In the genomic region with DNA sequence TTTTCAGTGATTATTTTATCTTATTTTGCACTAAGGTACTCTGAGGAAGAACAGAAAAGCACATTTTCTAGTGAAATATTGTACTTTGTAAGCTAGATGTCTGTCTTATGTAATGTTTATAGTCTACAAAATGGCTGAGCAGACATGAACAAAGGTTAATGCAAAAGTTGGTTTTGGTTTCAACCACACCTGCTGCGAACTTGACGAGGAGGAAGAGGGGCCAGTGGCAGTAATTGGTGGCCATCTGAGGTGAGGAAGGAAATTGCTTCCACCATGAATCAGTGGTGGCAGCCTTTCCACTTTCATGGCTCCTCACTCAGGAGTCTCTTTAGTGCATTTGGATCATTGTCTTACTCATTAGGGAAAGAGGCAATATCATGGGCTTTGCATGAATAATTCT, we compare ENCODE assay signal across 31 cellular contexts.
"Had no signal": no experiment of that assay in that cellular context is flagged by ENCODE, and none has a peak within 500 bp of the region (broad histone marks: within the 10 kb centered on the region; RNA-seq: fewer than 3 reads in every experiment).

No MANE protein-coding gene starts in this region.

- H2AFZ ChIP-seq: PC-9 had no signal

- ATAC-seq: Panc1 had no signal

- H3K27me3 ChIP-seq: SJSA1 had no signal

- H3K4me1 ChIP-seq: SJSA1 had no signal

- H3K4me2 ChIP-seq: PC-9, SK-N-SH had no signal

- H3K4me3 ChIP-seq: PC-9, SJSA1 had no signal

- H3K9ac ChIP-seq: SK-N-SH had no signal

- DNase-seq: Kasumi-1, NCI-H1048, NCI-H1092 treated with DMSO at 0.1 percent for 48 hours, NCI-H1105 treated with DMSO at 0.1 percent for 48 hours, NCI-H1417, NCI-H1436, NCI-H146, NCI-H1694, NCI-H187, NCI-H1930, NCI-H2029 treated with DMSO at 0.1 percent for 48 hours, NCI-H2081 treated with DMSO at 0.1 percent for 48 hours, NCI-H2107, NCI-H2171, NCI-H226, NCI-H446 treated with DMSO at 0.1 percent for 48 hours, NCI-H510A, NCI-H524, NCI-H526, NCI-H69, NCI-H748 treated with DMSO at 0.1 percent for 48 hours, NCI-H82, PC-9, Right ventricle myocardium superior, SHP77 treated with DMSO at 0.1 percent for 48 hours, SK-N-SH, SW 1271, T-helper 1 cell had no signal

- H3K27ac ChIP-seq: PC-9, SJSA1 had no signal

- H3K9me3 ChIP-seq: SK-N-SH had no signal

- H3K9me2 ChIP-seq: SK-N-SH had no signal

- FAIRE-seq: RCC 7860 had no signal

- H3K36me3 ChIP-seq: SJSA1 had no signal
